Comparison of ENCODE assay signal across 16 cellular contexts in the genomic region with DNA sequence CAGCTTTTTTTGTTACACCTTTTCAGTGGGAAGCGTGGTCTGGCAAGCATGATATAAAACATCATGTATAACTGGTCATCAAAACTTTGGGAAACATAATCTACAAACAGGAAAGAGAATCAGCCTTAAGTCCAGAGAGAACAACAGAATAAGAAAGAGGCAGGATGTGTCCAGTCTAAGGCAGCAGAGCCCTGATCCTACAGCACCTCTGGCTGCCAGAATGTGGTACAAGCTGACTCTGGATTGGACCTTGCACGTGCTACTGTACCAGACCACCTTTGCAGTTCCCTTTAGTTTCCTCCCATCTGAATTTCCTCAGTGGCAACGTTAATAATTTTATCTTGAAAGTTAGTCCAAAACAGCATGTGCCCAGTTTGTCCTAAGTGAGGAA.
DNase-seq lines count a peak whose midpoint lies in the region; ATAC-seq and TF ChIP-seq lines count a peak whose summit lies in the region.
"Had no signal": no experiment of that assay in that cellular context is flagged by ENCODE, and none has a peak within 500 bp of the region (broad histone marks: within the 10 kb centered on the region; RNA-seq: fewer than 3 reads in every experiment).

No MANE protein-coding gene starts in this region.

- H3K36me3 ChIP-seq in stomach = no peaks in the 10 kb centered on the region

- no peak for TF ChIP-seq EP300 in stomach (IDR thresholded peaks at IDR 0.05)

- WGBS in stomach, 5 donors = 62 to 83% (median 65%) methylated on average over 3 of the region's 3 CpGs

- DNase-seq in Calu3 (peak; percentile 18), M059J (ENCODE audit: low read depth) (peak; percentile 58), chondrocyte (ENCODE audit: low spot score) (no peak), stomach (no peak)
- DNase-seq: activated CD8-positive, alpha-beta T cell treated with anti-CD3 and anti-CD28 coated beads, Interleukin-2, amount 10 ng/mL, durations not matched to agents 7 days and 5 days; GDM1; Karpas-422; NCI-H1417 treated with DMSO at 0.1 percent for 48 hours; occipital lobe; stimulated activated naive CD8-positive, alpha-beta T cell treated with anti-CD3 and anti-CD28 coated beads, Interleukin-15, Interleukin-2, amounts not matched to agents 100 U/mL and 50 U/mL, for 24 hours had no signal

- no peak overlapping the region for H3K4me3 Mint-ChIP-seq in Calu3 (ENCODE audit: low read depth, unreplicated experiment)
- no peak overlapping the region for H3K4me3 Mint-ChIP-seq in chondrocyte (ENCODE audit: unreplicated experiment)
- H3K4me3 Mint-ChIP-seq in nephron = no peak overlapping the region
- H3K4me3 Mint-ChIP-seq: activated CD8-positive, alpha-beta T cell treated with anti-CD3 and anti-CD28 coated beads, Interleukin-2, amount 10 ng/mL, durations not matched to agents 7 days and 5 days; activated T-helper 17 cell treated with anti-CD3 and anti-CD28 coated beads, Interleukin-2, amount 50 U/mL, for 72 hours had no signal

- peaks cover 48% of the 10 kb centered on the region for H3K4me1 Mint-ChIP-seq in Calu3 (ENCODE audit: low read depth, unreplicated experiment)
- H3K4me1 Mint-ChIP-seq in chondrocyte (ENCODE audit: low read depth) = peaks cover 55% of the 10 kb centered on the region
- peaks cover 39% of the 10 kb centered on the region for H3K4me1 Mint-ChIP-seq in nephron
- H3K4me1 Mint-ChIP-seq: activated T-helper 17 cell treated with anti-CD3 and anti-CD28 coated beads, Interleukin-2, amount 50 U/mL, for 72 hours had no signal

- CTCF ChIA-PET in Calu3 (lab: Charles Lee) = no interaction called here

- H3K36me3 Mint-ChIP-seq in Calu3 (ENCODE audit: insufficient read depth, unreplicated experiment) (no peaks in the 10 kb centered on the region), chondrocyte (ENCODE audit: low read depth) (no peaks in the 10 kb centered on the region), nephron (ENCODE audit: low read depth) (no peaks in the 10 kb centered on the region)

- no peaks in the 10 kb centered on the region for H3K9me3 Mint-ChIP-seq in Calu3 (ENCODE audit: low read depth, unreplicated experiment)
- no peaks in the 10 kb centered on the region for H3K9me3 Mint-ChIP-seq in chondrocyte (ENCODE audit: low read depth)
- no peaks in the 10 kb centered on the region for H3K9me3 Mint-ChIP-seq in nephron
- H3K9me3 Mint-ChIP-seq: activated T-helper 17 cell treated with anti-CD3 and anti-CD28 coated beads, Interleukin-2, amount 50 U/mL, for 72 hours had no signal

- H3K27ac Mint-ChIP-seq in Calu3 (ENCODE audit: unreplicated experiment) (peak overlapping the region; percentile 15), chondrocyte (ENCODE audit: unreplicated experiment) (no peak overlapping the region), nephron (peak overlapping the region; percentile 38 to 76 (median 64))
- H3K27ac Mint-ChIP-seq: activated CD8-positive, alpha-beta T cell treated with anti-CD3 and anti-CD28 coated beads, Interleukin-2, amount 10 ng/mL, durations not matched to agents 7 days and 5 days; activated T-helper 17 cell treated with anti-CD3 and anti-CD28 coated beads, Interleukin-2, amount 50 U/mL, for 72 hours had no signal

- no peaks in the 10 kb centered on the region for H3K4me1 ChIP-seq in stomach

- H3K9me3 ChIP-seq in stomach = no peaks in the 10 kb centered on the region

- no peaks in the 10 kb centered on the region for H3K27me3 Mint-ChIP-seq in Calu3 (ENCODE audit: unreplicated experiment)
- H3K27me3 Mint-ChIP-seq in chondrocyte (ENCODE audit: low read depth) = no peaks in the 10 kb centered on the region
- no peaks in the 10 kb centered on the region for H3K27me3 Mint-ChIP-seq in nephron (ENCODE audit: low read depth)

- no peak overlapping the region for H3K4me3 ChIP-seq in stomach
- H3K4me3 ChIP-seq: skin epidermis had no signal

- intact Hi-C loops in Calu3 (cut with micrococcal nuclease; ENCODE audit: unreplicated experiment) (no loop called here), stomach (cut with DNase I; ENCODE audit: low total_unique reads) (no loop called here)

- ATAC-seq in GM19023 (IDR thresholded peaks at IDR 0.05; ENCODE audit: unreplicated experiment) = no peak
- ATAC-seq in GM21528 (IDR thresholded peaks at IDR 0.05; ENCODE audit: low FRiP score, unreplicated experiment) = no peak
- ATAC-seq: activated CD8-positive, alpha-beta T cell treated with anti-CD3 and anti-CD28 coated beads, Interleukin-2, amount 10 ng/mL, durations not matched to agents 7 days and 5 days; activated T-helper 17 cell treated with anti-CD3 and anti-CD28 coated beads, Interleukin-2, amount 50 U/mL, for 72 hours; stimulated activated naive CD8-positive, alpha-beta T cell treated with anti-CD3 and anti-CD28 coated beads, Interleukin-15, Interleukin-2, amounts not matched to agents 100 U/mL and 50 U/mL, for 24 hours had no signal

- TF ChIP-seq CTCF in Calu3 (IDR thresholded peaks at IDR 0.05; ENCODE audit: unreplicated experiment) (no peak), chondrocyte (IDR thresholded peaks at IDR 0.05) (peak; percentile 48), nephron (IDR thresholded peaks at IDR 0.05; ENCODE audit: unreplicated experiment in 3 of 3) (peak in 1 of 3 experiments; percentile 10), stomach (IDR thresholded peaks at IDR 0.05) (no peak)

- H3K27ac ChIP-seq in stomach = no peak overlapping the region
- H3K27ac ChIP-seq: HL-60, skin epidermis had no signal

- BruUV-seq in Calu3 (replicated peaks; lab: Mats Ljungman, UMichigan) = no TSS peak

- H3K27me3 ChIP-seq in stomach = no peaks in the 10 kb centered on the region

- no peak for TF ChIP-seq POLR2A in stomach (IDR thresholded peaks at IDR 0.05)

Comparison
In these comparisons a context has a peak if more than half of its experiments do, and no peak if none do; other contexts are left out.
1. DNase-seq: peak in Calu3 (single experiment) and M059J (single experiment); none in chondrocyte (single experiment) and stomach (single experiment).